Comparison of ENCODE assay signal across 1 cellular context in the genomic region with DNA sequence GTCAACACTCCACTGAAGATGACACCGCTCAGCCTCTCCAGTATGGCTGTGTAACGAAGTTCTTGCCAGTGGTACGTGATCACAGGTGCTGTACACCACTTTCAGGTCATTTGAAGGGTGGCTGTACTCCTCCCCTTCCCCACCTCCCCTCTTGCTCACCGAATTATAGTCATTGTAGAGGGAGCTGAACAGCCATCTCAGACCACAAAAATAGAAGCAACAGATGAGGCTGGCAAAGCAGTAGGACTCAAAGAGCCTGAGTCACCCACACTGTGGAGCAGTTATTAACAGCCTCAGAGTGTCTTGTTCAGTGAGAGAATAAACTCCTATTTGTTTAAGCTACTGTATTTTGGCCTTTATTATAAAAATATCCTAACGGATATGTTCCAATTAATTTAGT.
TF ChIP-seq lines count a peak whose summit lies in the region.

No MANE protein-coding gene starts in this region.

TF ChIP-seq in H1, 55 proteins besides CTCF, POLR2A, EP300 and RAD21 (continued from another document):
- TF ChIP-seq SAP30 (IDR thresholded peaks at IDR 0.05; ENCODE audit: insufficient read depth, insufficient replicate concordance, low read length) (no peak), RXRA (IDR thresholded peaks at IDR 0.05; ENCODE audit: insufficient read depth, low read depth, low read length) (no peak), HDAC6 (IDR thresholded peaks at IDR 0.05; ENCODE audit: low read depth, low read length) (no peak), BCL11A (IDR thresholded peaks at IDR 0.05; ENCODE audit: low read depth in 2 of 2, low read length in 2 of 2) (no peak), EZH2 (IDR thresholded peaks at IDR 0.05; ENCODE audit: low read depth, low read length, severe bottlenecking) (no peak), EGR1 (IDR thresholded peaks at IDR 0.05; ENCODE audit: borderline replicate concordance, low read depth, low read length) (no peak), POLR2AphosphoS5 (IDR thresholded peaks at IDR 0.05; ENCODE audit: low read depth, low read length) (no peak), BRCA1 (IDR thresholded peaks at IDR 0.05; ENCODE audit: low read depth, low read length) (no peak), RNF2 (IDR thresholded peaks at IDR 0.05; ENCODE audit: borderline replicate concordance, low read depth, low read length, missing control alignments, poor library complexity, severe bottlenecking) (no peak), NRF1 (IDR thresholded peaks at IDR 0.05; ENCODE audit: low read depth, low read length) (no peak), JUND (IDR thresholded peaks at IDR 0.05; ENCODE audit: low read length) (no peak)
